In genomic region chr5:132001647-132002561, GRCh38 we compare ENCODE assay signal across 1 cellular context.
TF ChIP-seq lines count a peak whose summit lies in the region.

No MANE protein-coding gene starts in this region.

TF ChIP-seq in IMR-90, 13 proteins besides CTCF, POLR2A, EP300 and RAD21 (continued from another document):
- TF ChIP-seq USF2 (IDR thresholded peaks at IDR 0.05; ENCODE audit: low read depth, low read length) (no peak), BHLHE40 (IDR thresholded peaks at IDR 0.05; ENCODE audit: low read depth, low read length) (no peak), MAFK (IDR thresholded peaks at IDR 0.05; ENCODE audit: low read depth, low read length) (no peak), SMC3 (IDR thresholded peaks at IDR 0.05; ENCODE audit: low read depth, low read length) (no peak), CHD1 (IDR thresholded peaks at IDR 0.05; ENCODE audit: low read depth, low read length) (no peak), NFE2L2 (IDR thresholded peaks at IDR 0.05; ENCODE audit: low read depth, low read length) (no peak), MAZ (IDR thresholded peaks at IDR 0.05; ENCODE audit: borderline replicate concordance, low read depth, low read length) (no peak), MXI1 (IDR thresholded peaks at IDR 0.05; ENCODE audit: borderline replicate concordance, low read depth, low read length) (no peak), FOS (IDR thresholded peaks at IDR 0.05; ENCODE audit: low read depth, low read length) (no peak)
TF ChIP-seq in IMR-90: peak in this region for 0.
